In genomic region chr11:61792310-61793083, GRCh38 we compare ENCODE assay signal across 1 cellular context.
TF ChIP-seq lines count a peak whose summit lies in the region.

Gene FEN1, plus strand, starts transcription at chr11:61792911. Its CDS starts 2,451 bp downstream, at chr11:61795362.
Gene TMEM258, minus strand, starts transcription at chr11:61792599. Its CDS starts 41 bp downstream, at chr11:61792558.

TF ChIP-seq in K562, 482 proteins besides CTCF, POLR2A, EP300 and RAD21 (continued from another document and continues in another):
- TF ChIP-seq ZNF318 (IDR thresholded peaks at IDR 0.05; ENCODE audit: borderline replicate concordance in 1 of 2, low read depth in 1 of 2) (no peak), ZNF830 (CRISPR knock-in tag; IDR thresholded peaks at IDR 0.05) (no peak), NCOA4 (IDR thresholded peaks at IDR 0.05; ENCODE audit: partially characterized antibody) (no peak), BCL6 (CRISPR knock-in tag; IDR thresholded peaks at IDR 0.05) (0 out of 2 replicates have a peak, but pooled peaks have one; percentile 49), CSDE1 (IDR thresholded peaks at IDR 0.05) (no peak), SMARCE1 (IDR thresholded peaks at IDR 0.05) (peak; percentile 61; the same call in 1 of the 2 replicates), CREBBP (IDR thresholded peaks at IDR 0.05; ENCODE audit: low read depth, low read length) (no peak), ZBTB5 (IDR thresholded peaks at IDR 0.05) (no peak), NFXL1 (CRISPR knock-in tag; IDR thresholded peaks at IDR 0.05) (no peak), ILF3 (IDR thresholded peaks at IDR 0.05; ENCODE audit: borderline replicate concordance) (no peak; the same call in 1 of the 2 replicates), NR1H2 (CRISPR knock-in tag; IDR thresholded peaks at IDR 0.05) (peak; percentile 66; the same call in 1 of the 2 replicates), ATF1 (CRISPR knock-in tag; IDR thresholded peaks at IDR 0.05) (no peak; the same call in 1 of the 2 replicates), ATF1 (tag; IDR thresholded peaks at IDR 0.05) (peak; percentile 91), LARP7 (IDR thresholded peaks at IDR 0.05) (peak; percentile 94; the same call in 1 of the 2 replicates), HMG20B (CRISPR knock-in tag; IDR thresholded peaks at IDR 0.05) (no peak), ZBTB12 (CRISPR knock-in tag; IDR thresholded peaks at IDR 0.05) (peak; percentile 52; the same call in 1 of the 2 replicates), CAMTA2 (CRISPR knock-in tag; conservative IDR thresholded peaks at IDR 0.05) (no peak), ELF1 (tag; IDR thresholded peaks at IDR 0.05) (peak; percentile 96), TGIF2 (CRISPR knock-in tag; IDR thresholded peaks at IDR 0.05) (peak; percentile 79; the same call in 1 of the 2 replicates), PTBP1 (IDR thresholded peaks at IDR 0.05; ENCODE audit: low read depth, low read length) (no peak), SRSF7 (optimal IDR thresholded peaks at IDR 0.05; ENCODE audit: low read depth, low read length) (no peak), SMARCB1 (IDR thresholded peaks at IDR 0.05; ENCODE audit: insufficient read length, low read depth) (no peak), PRPF4 (IDR thresholded peaks at IDR 0.05; ENCODE audit: insufficient read depth, low read depth, low read length, poor library complexity, severe bottlenecking) (no peak), SP2 (IDR thresholded peaks at IDR 0.05; ENCODE audit: extremely low read depth, low read depth, low read length, poor library complexity, severe bottlenecking) (no peak), CXXC5 (CRISPR knock-in tag; IDR thresholded peaks at IDR 0.05) (peak; percentile 94), LEF1 (IDR thresholded peaks at IDR 0.05) (no peak), PURB (CRISPR knock-in tag; IDR thresholded peaks at IDR 0.05; ENCODE audit: low read depth) (no peak), NBN (IDR thresholded peaks at IDR 0.05; ENCODE audit: low read depth) (peak; percentile 83; the same call in 1 of the 2 replicates), ZNF76 (CRISPR knock-in tag; IDR thresholded peaks at IDR 0.05; ENCODE audit: borderline replicate concordance) (no peak), KAT8 (IDR thresholded peaks at IDR 0.05; ENCODE audit: low read depth) (no peak), HSF4 (CRISPR knock-in tag; IDR thresholded peaks at IDR 0.05; ENCODE audit: borderline replicate concordance) (no peak), MAX (CRISPR knock-in tag; IDR thresholded peaks at IDR 0.05) (peak; percentile 96), SMARCA4 (IDR thresholded peaks at IDR 0.05) (no peak), HLTF (IDR thresholded peaks at IDR 0.05) (no peak; the same call in 1 of the 2 replicates)
- TF ChIP-seq, protein P1, sequence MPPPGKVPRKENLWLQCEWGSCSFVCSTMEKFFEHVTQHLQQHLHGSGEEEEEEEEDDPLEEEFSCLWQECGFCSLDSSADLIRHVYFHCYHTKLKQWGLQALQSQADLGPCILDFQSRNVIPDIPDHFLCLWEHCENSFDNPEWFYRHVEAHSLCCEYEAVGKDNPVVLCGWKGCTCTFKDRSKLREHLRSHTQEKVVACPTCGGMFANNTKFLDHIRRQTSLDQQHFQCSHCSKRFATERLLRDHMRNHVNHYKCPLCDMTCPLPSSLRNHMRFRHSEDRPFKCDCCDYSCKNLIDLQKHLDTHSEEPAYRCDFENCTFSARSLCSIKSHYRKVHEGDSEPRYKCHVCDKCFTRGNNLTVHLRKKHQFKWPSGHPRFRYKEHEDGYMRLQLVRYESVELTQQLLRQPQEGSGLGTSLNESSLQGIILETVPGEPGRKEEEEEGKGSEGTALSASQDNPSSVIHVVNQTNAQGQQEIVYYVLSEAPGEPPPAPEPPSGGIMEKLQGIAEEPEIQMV (tag; conservative IDR thresholded peaks at IDR 0.05; ENCODE audit: low read depth), result no peak
- TF ChIP-seq, protein P2, sequence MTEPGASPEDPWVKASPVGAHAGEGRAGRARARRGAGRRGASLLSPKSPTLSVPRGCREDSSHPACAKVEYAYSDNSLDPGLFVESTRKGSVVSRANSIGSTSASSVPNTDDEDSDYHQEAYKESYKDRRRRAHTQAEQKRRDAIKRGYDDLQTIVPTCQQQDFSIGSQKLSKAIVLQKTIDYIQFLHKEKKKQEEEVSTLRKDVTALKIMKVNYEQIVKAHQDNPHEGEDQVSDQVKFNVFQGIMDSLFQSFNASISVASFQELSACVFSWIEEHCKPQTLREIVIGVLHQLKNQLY (CRISPR knock-in tag; conservative IDR thresholded peaks at IDR 0.05), result no peak; a peak in 1 of 4 replicates
- TF ChIP-seq, protein P3, sequence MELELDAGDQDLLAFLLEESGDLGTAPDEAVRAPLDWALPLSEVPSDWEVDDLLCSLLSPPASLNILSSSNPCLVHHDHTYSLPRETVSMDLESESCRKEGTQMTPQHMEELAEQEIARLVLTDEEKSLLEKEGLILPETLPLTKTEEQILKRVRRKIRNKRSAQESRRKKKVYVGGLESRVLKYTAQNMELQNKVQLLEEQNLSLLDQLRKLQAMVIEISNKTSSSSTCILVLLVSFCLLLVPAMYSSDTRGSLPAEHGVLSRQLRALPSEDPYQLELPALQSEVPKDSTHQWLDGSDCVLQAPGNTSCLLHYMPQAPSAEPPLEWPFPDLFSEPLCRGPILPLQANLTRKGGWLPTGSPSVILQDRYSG (tag; conservative IDR thresholded peaks at IDR 0.05; ENCODE audit: low read depth), result 0 out of 2 replicates have a peak, but pooled peaks have one; percentile 16
- TF ChIP-seq, protein P4, sequence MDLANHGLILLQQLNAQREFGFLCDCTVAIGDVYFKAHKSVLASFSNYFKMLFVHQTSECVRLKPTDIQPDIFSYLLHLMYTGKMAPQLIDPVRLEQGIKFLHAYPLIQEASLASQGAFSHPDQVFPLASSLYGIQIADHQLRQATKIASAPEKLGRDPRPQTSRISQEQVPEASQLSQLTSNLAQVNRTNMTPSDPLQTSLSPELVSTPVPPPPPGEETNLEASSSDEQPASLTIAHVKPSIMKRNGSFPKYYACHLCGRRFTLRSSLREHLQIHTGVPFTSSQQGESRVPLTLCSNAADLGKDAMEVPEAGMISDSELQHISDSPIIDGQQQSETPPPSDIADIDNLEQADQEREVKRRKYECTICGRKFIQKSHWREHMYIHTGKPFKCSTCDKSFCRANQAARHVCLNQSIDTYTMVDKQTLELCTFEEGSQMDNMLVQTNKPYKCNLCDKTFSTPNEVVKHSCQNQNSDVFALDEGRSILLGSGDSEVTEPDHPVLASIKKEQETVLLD (IDR thresholded peaks at IDR 0.05), result no peak; the same call in 1 of the 2 replicates
- TF ChIP-seq, protein P5, sequence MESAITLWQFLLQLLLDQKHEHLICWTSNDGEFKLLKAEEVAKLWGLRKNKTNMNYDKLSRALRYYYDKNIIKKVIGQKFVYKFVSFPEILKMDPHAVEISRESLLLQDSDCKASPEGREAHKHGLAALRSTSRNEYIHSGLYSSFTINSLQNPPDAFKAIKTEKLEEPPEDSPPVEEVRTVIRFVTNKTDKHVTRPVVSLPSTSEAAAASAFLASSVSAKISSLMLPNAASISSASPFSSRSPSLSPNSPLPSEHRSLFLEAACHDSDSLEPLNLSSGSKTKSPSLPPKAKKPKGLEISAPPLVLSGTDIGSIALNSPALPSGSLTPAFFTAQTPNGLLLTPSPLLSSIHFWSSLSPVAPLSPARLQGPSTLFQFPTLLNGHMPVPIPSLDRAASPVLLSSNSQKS (CRISPR knock-in tag; IDR thresholded peaks at IDR 0.05), result no peak
- TF ChIP-seq, protein P6, sequence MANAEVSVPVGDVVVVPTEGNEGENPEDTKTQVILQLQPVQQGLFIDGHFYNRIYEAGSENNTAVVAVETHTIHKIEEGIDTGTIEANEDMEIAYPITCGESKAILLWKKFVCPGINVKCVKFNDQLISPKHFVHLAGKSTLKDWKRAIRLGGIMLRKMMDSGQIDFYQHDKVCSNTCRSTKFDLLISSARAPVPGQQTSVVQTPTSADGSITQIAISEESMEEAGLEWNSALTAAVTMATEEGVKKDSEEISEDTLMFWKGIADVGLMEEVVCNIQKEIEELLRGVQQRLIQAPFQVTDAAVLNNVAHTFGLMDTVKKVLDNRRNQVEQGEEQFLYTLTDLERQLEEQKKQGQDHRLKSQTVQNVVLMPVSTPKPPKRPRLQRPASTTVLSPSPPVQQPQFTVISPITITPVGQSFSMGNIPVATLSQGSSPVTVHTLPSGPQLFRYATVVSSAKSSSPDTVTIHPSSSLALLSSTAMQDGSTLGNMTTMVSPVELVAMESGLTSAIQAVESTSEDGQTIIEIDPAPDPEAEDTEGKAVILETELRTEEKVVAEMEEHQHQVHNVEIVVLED (CRISPR knock-in tag; IDR thresholded peaks at IDR 0.05), result peak; percentile 68
- TF ChIP-seq, protein P7, sequence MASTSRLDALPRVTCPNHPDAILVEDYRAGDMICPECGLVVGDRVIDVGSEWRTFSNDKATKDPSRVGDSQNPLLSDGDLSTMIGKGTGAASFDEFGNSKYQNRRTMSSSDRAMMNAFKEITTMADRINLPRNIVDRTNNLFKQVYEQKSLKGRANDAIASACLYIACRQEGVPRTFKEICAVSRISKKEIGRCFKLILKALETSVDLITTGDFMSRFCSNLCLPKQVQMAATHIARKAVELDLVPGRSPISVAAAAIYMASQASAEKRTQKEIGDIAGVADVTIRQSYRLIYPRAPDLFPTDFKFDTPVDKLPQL (IDR thresholded peaks at IDR 0.05; ENCODE audit: extremely low read depth, insufficient read length), result no peak
- TF ChIP-seq, protein P8, sequence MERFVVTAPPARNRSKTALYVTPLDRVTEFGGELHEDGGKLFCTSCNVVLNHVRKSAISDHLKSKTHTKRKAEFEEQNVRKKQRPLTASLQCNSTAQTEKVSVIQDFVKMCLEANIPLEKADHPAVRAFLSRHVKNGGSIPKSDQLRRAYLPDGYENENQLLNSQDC (CRISPR knock-in tag; IDR thresholded peaks at IDR 0.05), result no peak
